In genomic region chr21:42425603-42425985, GRCh38 we compare ENCODE assay signal across 2 cellular contexts.
TF ChIP-seq lines count a peak whose summit lies in the region.

No MANE protein-coding gene starts in this region.

TF ChIP-seq in GM12878, 131 proteins besides CTCF, POLR2A, EP300 and RAD21:
- TF ChIP-seq IRF4 (IDR thresholded peaks at IDR 0.05; ENCODE audit: low read depth, low read length) (0 out of 2 replicates have a peak, but pooled peaks have one; percentile 27), SREBF1 (IDR thresholded peaks at IDR 0.05; ENCODE audit: low read length) (no peak), MLLT1 (IDR thresholded peaks at IDR 0.05) (0 out of 2 replicates have a peak, but pooled peaks have one; percentile 29), TAF1 (IDR thresholded peaks at IDR 0.05; ENCODE audit: borderline replicate concordance, low read depth, low read length) (0 out of 2 replicates have a peak, but pooled peaks have one; percentile 49), POLR2AphosphoS5 (IDR thresholded peaks at IDR 0.05; ENCODE audit: low read length) (peak; percentile 62), BCL11A (IDR thresholded peaks at IDR 0.05; ENCODE audit: low read depth, low read length) (0 out of 2 replicates have a peak, but pooled peaks have one; percentile 13), BHLHE40 (IDR thresholded peaks at IDR 0.05; ENCODE audit: borderline replicate concordance in 1 of 2, low read depth in 2 of 2, low read length in 1 of 2) (peak in 1 of 2 experiments; percentile 38; a peak in 1 of 4 replicates), POU2F2 (IDR thresholded peaks at IDR 0.05; ENCODE audit: borderline replicate concordance, low read depth, low read length) (peak; percentile 85; the same call in 2 of the 3 replicates), MTA3 (IDR thresholded peaks at IDR 0.05; ENCODE audit: borderline replicate concordance, low read length) (no peak), BCL3 (IDR thresholded peaks at IDR 0.05; ENCODE audit: borderline replicate concordance, insufficient read depth, low read depth, low read length, poor library complexity, severe bottlenecking) (peak; percentile 92), ZBED1 (IDR thresholded peaks at IDR 0.05; ENCODE audit: borderline replicate concordance) (0 out of 2 replicates have a peak, but pooled peaks have one; percentile 47), SMAD5 (IDR thresholded peaks at IDR 0.05; ENCODE audit: low read depth) (0 out of 2 replicates have a peak, but pooled peaks have one; percentile 22), PAX5 (IDR thresholded peaks at IDR 0.05; ENCODE audit: borderline replicate concordance, low read depth, low read length) (no peak), USF1 (IDR thresholded peaks at IDR 0.05; ENCODE audit: borderline replicate concordance, extremely low read length, insufficient read depth, low read depth, low read length) (no peak), CHD2 (IDR thresholded peaks at IDR 0.05; ENCODE audit: borderline replicate concordance, low read depth, low read length) (0 out of 2 replicates have a peak, but pooled peaks have one; percentile 45), CUX1 (IDR thresholded peaks at IDR 0.05; ENCODE audit: insufficient replicate concordance, low read depth, low read length) (peak; percentile 78), TCF7 (IDR thresholded peaks at IDR 0.05; ENCODE audit: borderline replicate concordance) (peak; percentile 68; the same call in 1 of the 2 replicates), EZH2 (IDR thresholded peaks at IDR 0.05; ENCODE audit: borderline replicate concordance, control insufficient read depth, low read depth, low read length) (no peak), SPI1 (IDR thresholded peaks at IDR 0.05; ENCODE audit: borderline replicate concordance, insufficient read depth, low read depth, low read length) (peak; percentile 76), TCF12 (IDR thresholded peaks at IDR 0.05; ENCODE audit: low read depth, low read length) (0 out of 2 replicates have a peak, but pooled peaks have one; percentile 22)
TF ChIP-seq in GM12878: peak in this region for 15.

TF ChIP-seq in SK-N-SH treated with all-trans-retinoic acid at 6 μM for 48 hours, 23 proteins besides CTCF, POLR2A, EP300 and RAD21:
- TF ChIP-seq ISL1 (CRISPR knock-in tag; IDR thresholded peaks at IDR 0.05) (no peak), ZC3H10 (CRISPR knock-in tag; IDR thresholded peaks at IDR 0.05) (no peak), TCF4 (CRISPR knock-in tag; IDR thresholded peaks at IDR 0.05; ENCODE audit: borderline replicate concordance) (no peak), CSRNP3 (CRISPR knock-in tag; IDR thresholded peaks at IDR 0.05) (no peak)
